1 cellular context compared by ENCODE assay signal in genomic region chr6:142902636-142903053, GRCh38.
TF ChIP-seq lines count a peak whose summit lies in the region.

No MANE protein-coding gene starts in this region.

TF ChIP-seq in HCT116, 20 proteins besides CTCF, POLR2A, EP300 and RAD21 (continued from another document):
- TF ChIP-seq ZBTB33 (IDR thresholded peaks at IDR 0.05; ENCODE audit: extremely low read depth, insufficient replicate concordance, low read length) (no peak), CEBPB (IDR thresholded peaks at IDR 0.05; ENCODE audit: low read depth) (peak; percentile 86), SIN3A (IDR thresholded peaks at IDR 0.05; ENCODE audit: low read depth) (no peak; the same call in 1 of the 2 replicates), POLR2AphosphoS5 (IDR thresholded peaks at IDR 0.05; ENCODE audit: low read depth, low read length) (peak; percentile 70), JUND (IDR thresholded peaks at IDR 0.05) (peak; percentile 67), TCF7L2 (IDR thresholded peaks at IDR 0.05; ENCODE audit: borderline replicate concordance, extremely low read depth, insufficient read depth, insufficient read length) (no peak), SRF (IDR thresholded peaks at IDR 0.05; ENCODE audit: low read depth) (0 out of 2 replicates have a peak, but pooled peaks have one; percentile 21)
- TF ChIP-seq, protein P1, sequence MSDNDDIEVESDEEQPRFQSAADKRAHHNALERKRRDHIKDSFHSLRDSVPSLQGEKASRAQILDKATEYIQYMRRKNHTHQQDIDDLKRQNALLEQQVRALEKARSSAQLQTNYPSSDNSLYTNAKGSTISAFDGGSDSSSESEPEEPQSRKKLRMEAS (IDR thresholded peaks at IDR 0.05), result no peak
- TF ChIP-seq, protein P2, sequence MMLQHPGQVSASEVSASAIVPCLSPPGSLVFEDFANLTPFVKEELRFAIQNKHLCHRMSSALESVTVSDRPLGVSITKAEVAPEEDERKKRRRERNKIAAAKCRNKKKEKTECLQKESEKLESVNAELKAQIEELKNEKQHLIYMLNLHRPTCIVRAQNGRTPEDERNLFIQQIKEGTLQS (IDR thresholded peaks at IDR 0.05), result peak; percentile 72; the same call in 1 of the 2 replicates
TF ChIP-seq in HCT116: peak in this region for 9.
